In the genomic region with DNA sequence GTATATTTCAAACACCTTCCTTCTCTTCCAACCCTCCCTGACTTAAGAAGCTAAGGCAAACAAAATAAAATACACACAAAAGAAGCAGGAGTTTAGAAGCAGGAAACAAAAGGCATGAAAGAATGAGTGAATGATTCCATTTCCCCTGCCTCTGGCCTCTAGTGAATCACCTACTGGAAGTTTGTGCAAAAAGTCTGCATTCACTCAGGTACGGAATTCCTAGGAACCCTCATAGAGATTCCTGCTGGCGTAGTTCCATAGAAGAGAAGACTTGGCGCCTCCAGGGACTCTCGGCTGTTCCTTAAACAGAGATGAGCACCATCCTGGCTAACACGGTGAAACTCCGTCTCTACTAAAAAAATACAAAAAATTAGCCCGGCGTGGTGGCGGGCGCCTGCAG, we compare ENCODE assay signal across 19 cellular contexts.
DNase-seq lines count a peak whose midpoint lies in the region; ATAC-seq lines count a peak whose summit lies in the region.
"Had no signal": no experiment of that assay in that cellular context is flagged by ENCODE, and none has a peak within 500 bp of the region (broad histone marks: within the 10 kb centered on the region; RNA-seq: fewer than 3 reads in every experiment).

No MANE protein-coding gene starts in this region.

- no peak overlapping the region for H3K4me3 ChIP-seq in MG63
- H3K4me3 ChIP-seq: SJCRH30 had no signal

- no peak overlapping the region for H3K4me3 Mint-ChIP-seq in activated naive CD8-positive, alpha-beta T cell
- H3K4me3 Mint-ChIP-seq in activated naive CD8-positive, alpha-beta T cell treated with anti-CD3 and anti-CD28 coated beads, Interleukin-2, amount 50 U/mL, for 24 hours = no peak overlapping the region
- H3K4me3 Mint-ChIP-seq in effector memory CD8-positive, alpha-beta T cell = peak overlapping the region; percentile 1 to 75
- H3K4me3 Mint-ChIP-seq in natural killer cell treated with Interleukin-12 subunit alpha and Interleukin-12 subunit beta and Interleukin-15 and Interleukin-18, amount 100 ng/mL, for 72 hours = peak overlapping the region; percentile 12
- H3K4me3 Mint-ChIP-seq: CD14-positive monocyte had no signal

- no peaks in the 10 kb centered on the region for H3K36me3 Mint-ChIP-seq in activated naive CD8-positive, alpha-beta T cell
- H3K36me3 Mint-ChIP-seq in activated naive CD8-positive, alpha-beta T cell treated with anti-CD3 and anti-CD28 coated beads, Interleukin-2, amount 50 U/mL, for 24 hours (ENCODE audit: low read depth) = no peaks in the 10 kb centered on the region
- peaks cover 5% of the 10 kb centered on the region for H3K36me3 Mint-ChIP-seq in effector memory CD8-positive, alpha-beta T cell (ENCODE audit: insufficient read depth)
- no peaks in the 10 kb centered on the region for H3K36me3 Mint-ChIP-seq in natural killer cell treated with Interleukin-12 subunit alpha and Interleukin-12 subunit beta and Interleukin-15 and Interleukin-18, amount 100 ng/mL, for 72 hours
- H3K36me3 Mint-ChIP-seq: CD14-positive monocyte had no signal

- no peaks in the 10 kb centered on the region for H3K36me3 ChIP-seq in MG63
- H3K36me3 ChIP-seq: SJCRH30 had no signal

- H3K27me3 Mint-ChIP-seq in activated naive CD8-positive, alpha-beta T cell = no peaks in the 10 kb centered on the region
- peaks cover 2% of the 10 kb centered on the region for H3K27me3 Mint-ChIP-seq in activated naive CD8-positive, alpha-beta T cell treated with anti-CD3 and anti-CD28 coated beads, Interleukin-2, amount 50 U/mL, for 24 hours
- H3K27me3 Mint-ChIP-seq in effector memory CD8-positive, alpha-beta T cell = no peaks in the 10 kb centered on the region
- no peaks in the 10 kb centered on the region for H3K27me3 Mint-ChIP-seq in natural killer cell treated with Interleukin-12 subunit alpha and Interleukin-12 subunit beta and Interleukin-15 and Interleukin-18, amount 100 ng/mL, for 72 hours

- H3K4me1 Mint-ChIP-seq in activated naive CD8-positive, alpha-beta T cell (ENCODE audit: low read depth) = peaks cover 46% of the 10 kb centered on the region
- H3K4me1 Mint-ChIP-seq in activated naive CD8-positive, alpha-beta T cell treated with anti-CD3 and anti-CD28 coated beads, Interleukin-2, amount 50 U/mL, for 24 hours = peaks cover 36% of the 10 kb centered on the region
- peaks cover 33 to 36% of the 10 kb centered on the region in 2 donors for H3K4me1 Mint-ChIP-seq in effector memory CD8-positive, alpha-beta T cell (ENCODE audit: low read depth in 2 of 2)
- H3K4me1 Mint-ChIP-seq in natural killer cell treated with Interleukin-12 subunit alpha and Interleukin-12 subunit beta and Interleukin-15 and Interleukin-18, amount 100 ng/mL, for 72 hours (ENCODE audit: low read depth in 2 of 2) = peaks cover 39 to 40% of the 10 kb centered on the region in 2 donors

- H3K27me3 ChIP-seq in MG63 = no peaks in the 10 kb centered on the region

- no peaks in the 10 kb centered on the region for H3K9me3 ChIP-seq in MG63
- H3K9me3 ChIP-seq: SJCRH30 had no signal

- H3K9me3 Mint-ChIP-seq in activated naive CD8-positive, alpha-beta T cell (ENCODE audit: low read depth) = no peaks in the 10 kb centered on the region
- H3K9me3 Mint-ChIP-seq in activated naive CD8-positive, alpha-beta T cell treated with anti-CD3 and anti-CD28 coated beads, Interleukin-2, amount 50 U/mL, for 24 hours = no peaks in the 10 kb centered on the region
- H3K9me3 Mint-ChIP-seq in effector memory CD8-positive, alpha-beta T cell = no peaks in the 10 kb centered on the region
- no peaks in the 10 kb centered on the region for H3K9me3 Mint-ChIP-seq in natural killer cell treated with Interleukin-12 subunit alpha and Interleukin-12 subunit beta and Interleukin-15 and Interleukin-18, amount 100 ng/mL, for 72 hours

- DNase-seq in activated naive CD8-positive, alpha-beta T cell treated with anti-CD3 and anti-CD28 coated beads, Interleukin-2, amount 50 U/mL, for 24 hours = no peak
- DNase-seq in effector memory CD8-positive, alpha-beta T cell = no peak
- no peak for DNase-seq in natural killer cell treated with Interleukin-12 subunit alpha and Interleukin-12 subunit beta and Interleukin-15 and Interleukin-18, amount 100 ng/mL, for 72 hours (ENCODE audit: low spot score)
- DNase-seq in MG63 = no peak
- DNase-seq in activated CD4-positive, CD25-positive, alpha-beta regulatory T cell treated with anti-CD3 and anti-CD28 coated beads, Interleukin-2, amount 50 U/mL, for 72 hours = no peak
- DNase-seq: 8988T; AML-193; H7; Kasumi-1; NCI-H1092; NCI-H1436 treated with DMSO at 0.1 percent for 48 hours; NCI-H1930; NCI-H2227 treated with DMSO at 0.1 percent for 48 hours; NCI-H510A; NK-92 treated with Interleukin-12 subunit alpha and Interleukin-12 subunit beta, amount 100 ng/mL, for 24 hours; SJCRH30 had no signal

- H3K27ac Mint-ChIP-seq in activated naive CD8-positive, alpha-beta T cell = peak overlapping the region; percentile 7
- no peak overlapping the region for H3K27ac Mint-ChIP-seq in activated naive CD8-positive, alpha-beta T cell treated with anti-CD3 and anti-CD28 coated beads, Interleukin-2, amount 50 U/mL, for 24 hours
- H3K27ac Mint-ChIP-seq in effector memory CD8-positive, alpha-beta T cell = peak overlapping the region in 1 of 2 donors; percentile 91
- H3K27ac Mint-ChIP-seq in natural killer cell treated with Interleukin-12 subunit alpha and Interleukin-12 subunit beta and Interleukin-15 and Interleukin-18, amount 100 ng/mL, for 72 hours = peak overlapping the region in 1 of 2 donors; percentile 30
- H3K27ac Mint-ChIP-seq: CD14-positive monocyte had no signal

- ATAC-seq in activated naive CD8-positive, alpha-beta T cell treated with anti-CD3 and anti-CD28 coated beads, Interleukin-2, amount 50 U/mL, for 24 hours = no peak
- no peak for ATAC-seq in effector memory CD8-positive, alpha-beta T cell (replicated peaks)
- ATAC-seq in natural killer cell treated with Interleukin-12 subunit alpha and Interleukin-12 subunit beta and Interleukin-15 and Interleukin-18, amount 100 ng/mL, for 72 hours = no peak
- ATAC-seq in GM21717 (IDR thresholded peaks at IDR 0.05; ENCODE audit: unreplicated experiment) = no peak

Comparison
In these comparisons a context has a peak if more than half of its experiments do, and no peak if none do; other contexts are left out.
1. H3K4me3 Mint-ChIP-seq: peak in effector memory CD8-positive, alpha-beta T cell (2 of 2) and natural killer cell treated with Interleukin-12 subunit alpha and Interleukin-12 subunit beta and Interleukin-15 and Interleukin-18, amount 100 ng/mL, for 72 hours (single experiment); none in activated naive CD8-positive, alpha-beta T cell (single experiment) and activated naive CD8-positive, alpha-beta T cell treated with anti-CD3 and anti-CD28 coated beads, Interleukin-2, amount 50 U/mL, for 24 hours (single experiment).